8 cellular contexts compared by ENCODE assay signal in genomic region chr20:35661908-35662307, GRCh38. TPM values are rescaled to one million over a fixed set of nuclear protein-coding genes. Genes with fewer than 3 reads are reported as not detected.
DNase-seq lines count a peak whose midpoint lies in the region; ATAC-seq and TF ChIP-seq lines count a peak whose summit lies in the region.

No MANE protein-coding gene starts in this region.

- ATAC-seq in GM21723 (IDR thresholded peaks at IDR 0.05; ENCODE audit: unreplicated experiment): no peak
- ATAC-seq in HG03095 (IDR thresholded peaks at IDR 0.05; ENCODE audit: unreplicated experiment): no peak

- H3K9me3 Mint-ChIP-seq in CD4-positive, alpha-beta memory T cell: no peaks in the 10 kb centered on the region
- H3K9me3 Mint-ChIP-seq in nephron: no peaks in the 10 kb centered on the region

- TF ChIP-seq CTCF in MM.1S (IDR thresholded peaks at IDR 0.05; ENCODE audit: low read length) (no peak), coronary artery (IDR thresholded peaks at IDR 0.05) (no peak), nephron (IDR thresholded peaks at IDR 0.05; ENCODE audit: unreplicated experiment in 3 of 3) (no peak)

- H3K79me2 ChIP-seq in MM.1S (ENCODE audit: low read length): peaks cover 78% of the 10 kb centered on the region

- peaks cover 63% of the 10 kb centered on the region for H4K20me1 ChIP-seq in MM.1S (ENCODE audit: insufficient read depth, low read length)

- no peak overlapping the region for H2AFZ ChIP-seq in MM.1S (ENCODE audit: low read length)

- intact Hi-C loops in CD4-positive, alpha-beta memory T cell (cut with micrococcal nuclease): loop anchor here (5.0 kb wide), 2 partner anchors 60 to 290 kb away; partner anchors contain the start of gene SCAND1

- peak overlapping the region; percentile 82 for H3K4me2 ChIP-seq in MM.1S (ENCODE audit: low read depth, low read length)

- peak overlapping the region; percentile 88 to 98 (median 97) for H3K4me3 Mint-ChIP-seq in CD4-positive, alpha-beta memory T cell
- peak overlapping the region; percentile 95 to 100 (median 97) for H3K4me3 Mint-ChIP-seq in nephron

- H3F3A ChIP-seq in MM.1S (ENCODE audit: insufficient read depth, low read length): peaks cover 27% of the 10 kb centered on the region

- H3K9ac ChIP-seq in MM.1S (ENCODE audit: low read length): peak overlapping the region; percentile 1; the same call in 1 of the 2 replicates

- CTCF ChIA-PET in CD4-positive, alpha-beta memory T cell (lab: Charles Lee; ENCODE audit: partially characterized antibody): interaction anchor here (1.2 to 1.9 kb wide), 2 partner anchors 43 to 57 kb away, joined by 3 to 4 read pairs; no protein-coding TSS in a partner anchor

- no peak for DNase-seq in CD4-positive, alpha-beta memory T cell
- no peak for DNase-seq in MM.1S
- DNase-seq in coronary artery (ENCODE audit: low spot score): no peak
- no peak for DNase-seq in NCI-H2227 (lab: John Stamatoyannopoulos, UW; ENCODE audit: unreplicated experiment)
- no peak for DNase-seq in NCI-H524 (lab: John Stamatoyannopoulos, UW)

- no peaks in the 10 kb centered on the region for H3K9me3 ChIP-seq in CD4-positive, alpha-beta memory T cell (ENCODE audit: control insufficient read depth in 1 of 2, low read length in 2 of 2)
- H3K9me3 ChIP-seq in MM.1S (replicated peaks; ENCODE audit: insufficient read depth, low read length): no peaks in the 10 kb centered on the region

- H3K27ac Mint-ChIP-seq in CD4-positive, alpha-beta memory T cell: peak overlapping the region; percentile 95 to 100 (median 99)
- H3K27ac Mint-ChIP-seq in nephron: peak overlapping the region; percentile 16 to 81 (median 33)

- H3K27me3 ChIP-seq in CD4-positive, alpha-beta memory T cell (ENCODE audit: insufficient read depth, low read length): no peaks in the 10 kb centered on the region
- no peaks in the 10 kb centered on the region for H3K27me3 ChIP-seq in MM.1S (replicated peaks; ENCODE audit: insufficient read depth, low read length)

- H3K36me3 ChIP-seq in CD4-positive, alpha-beta memory T cell (ENCODE audit: insufficient read depth, low read length): no peaks in the 10 kb centered on the region
- 0 out of 2 replicates have a peak, but pooled peaks cover 4% of the 10 kb centered on the region for H3K36me3 ChIP-seq in MM.1S (replicated peaks; ENCODE audit: insufficient read depth, low read length)

- peaks cover 5 to 17% of the 10 kb centered on the region in 2 donors for H3K36me3 Mint-ChIP-seq in CD4-positive, alpha-beta memory T cell
- H3K36me3 Mint-ChIP-seq in nephron (ENCODE audit: low read depth): peaks cover 9% of the 10 kb centered on the region

- H3K9me2 ChIP-seq in MM.1S (replicated peaks; ENCODE audit: insufficient read depth, low read length): no peaks in the 10 kb centered on the region

- H3K4me1 ChIP-seq in CD4-positive, alpha-beta memory T cell (ENCODE audit: insufficient read depth, low read length): peaks cover 75% of the 10 kb centered on the region
- peaks cover 31% of the 10 kb centered on the region for H3K4me1 ChIP-seq in MM.1S (ENCODE audit: low read length)

- H3K4me3 ChIP-seq in CD4-positive, alpha-beta memory T cell (ENCODE audit: low read length in 2 of 2): peak overlapping the region; percentile 12 to 13
- H3K4me3 ChIP-seq in MM.1S (ENCODE audit: low read length) (peak overlapping the region; percentile 92; the same call in 1 of the 2 replicates), coronary artery (peak overlapping the region; percentile 88)

- no peaks in the 10 kb centered on the region for H3K27me3 Mint-ChIP-seq in CD4-positive, alpha-beta memory T cell
- peaks cover 3% of the 10 kb centered on the region for H3K27me3 Mint-ChIP-seq in nephron (ENCODE audit: low read depth)

- H3K27ac ChIP-seq in CD4-positive, alpha-beta memory T cell (ENCODE audit: low read depth, low read length): peak overlapping the region; percentile 99
- H3K27ac ChIP-seq in MM.1S (ENCODE audit: low read length): peak overlapping the region; percentile 1; the same call in 1 of the 2 replicates
- H3K27ac ChIP-seq in coronary artery: peak overlapping the region; percentile 30 to 55

- peaks cover 0 to 78% (median 52%) of the 10 kb centered on the region in 4 donors for H3K4me1 Mint-ChIP-seq in CD4-positive, alpha-beta memory T cell
- peaks cover 61% of the 10 kb centered on the region for H3K4me1 Mint-ChIP-seq in nephron

- POLR2A ChIA-PET in CD4-positive, alpha-beta memory T cell (lab: Charles Lee; ENCODE audit: partially characterized antibody): interaction anchor here (0.7 to 3.3 kb wide), 5 partner anchors 10 to 292 kb away, joined by 3 to 97 read pairs (median 4); partner anchors contain the start of genes ERGIC3, RBM39, SCAND1 and SPAG4

RNA-seq across cellular contexts. Expression of gene CPNE1, which starts 2.8 kb away (rescaled TPM):
- total RNA-seq in CD4-positive, alpha-beta memory T cell: 100 to 1,000 TPM; 316 to 353 TPM
- 100 to 1,000 TPM; 305 to 343 TPM for polyA plus RNA-seq in CD4-positive, alpha-beta memory T cell

RNA-seq across cellular contexts. Expression of gene RBM12, which starts 2.8 kb away (rescaled TPM):
- 100 to 1,000 TPM; 129 to 138 TPM for total RNA-seq in CD4-positive, alpha-beta memory T cell
- 10 to 100 TPM; 29.9 to 52.8 TPM for polyA plus RNA-seq in CD4-positive, alpha-beta memory T cell

RNA-seq across cellular contexts. Expression of gene NFS1, which starts 37.2 kb away (rescaled TPM):
- total RNA-seq in CD4-positive, alpha-beta memory T cell: 10 to 100 TPM; 30.3 to 33.6 TPM
- 10 to 100 TPM in 1 of 2 donors, 1 to 10 TPM in 1; 6.3 to 28.3 TPM for polyA plus RNA-seq in CD4-positive, alpha-beta memory T cell

RNA-seq across cellular contexts. Expression of gene ROMO1, which starts 37.3 kb away (rescaled TPM):
- total RNA-seq in CD4-positive, alpha-beta memory T cell: 10 to 100 TPM; 38.4 to 43.8 TPM
- polyA plus RNA-seq in CD4-positive, alpha-beta memory T cell: 100 to 1,000 TPM; 273 to 335 TPM

RNA-seq across cellular contexts. Expression of gene SPAG4, which starts 46.3 kb away (rescaled TPM):
- total RNA-seq in CD4-positive, alpha-beta memory T cell: 1 to 10 TPM in 1 of 2 experiments, under 1 TPM in 1; 0.47 to 1.3 TPM
- under 1 TPM; 0.69 to 0.79 TPM for polyA plus RNA-seq in CD4-positive, alpha-beta memory T cell

Comparison
In these comparisons a context has a peak if more than half of its experiments do, and no peak if none do; other contexts are left out.
1. H3K27ac ChIP-seq: peak in every context shown above with its lines; median percentile 99 in CD4-positive, alpha-beta memory T cell; 42 in coronary artery; 1 in MM.1S.
2. H3K4me3 ChIP-seq: peak in every context shown above with its lines; median percentile 92 in MM.1S; 88 in coronary artery; 12 in CD4-positive, alpha-beta memory T cell.